ENCODE assay signal across 2 cellular contexts in the genomic region with DNA sequence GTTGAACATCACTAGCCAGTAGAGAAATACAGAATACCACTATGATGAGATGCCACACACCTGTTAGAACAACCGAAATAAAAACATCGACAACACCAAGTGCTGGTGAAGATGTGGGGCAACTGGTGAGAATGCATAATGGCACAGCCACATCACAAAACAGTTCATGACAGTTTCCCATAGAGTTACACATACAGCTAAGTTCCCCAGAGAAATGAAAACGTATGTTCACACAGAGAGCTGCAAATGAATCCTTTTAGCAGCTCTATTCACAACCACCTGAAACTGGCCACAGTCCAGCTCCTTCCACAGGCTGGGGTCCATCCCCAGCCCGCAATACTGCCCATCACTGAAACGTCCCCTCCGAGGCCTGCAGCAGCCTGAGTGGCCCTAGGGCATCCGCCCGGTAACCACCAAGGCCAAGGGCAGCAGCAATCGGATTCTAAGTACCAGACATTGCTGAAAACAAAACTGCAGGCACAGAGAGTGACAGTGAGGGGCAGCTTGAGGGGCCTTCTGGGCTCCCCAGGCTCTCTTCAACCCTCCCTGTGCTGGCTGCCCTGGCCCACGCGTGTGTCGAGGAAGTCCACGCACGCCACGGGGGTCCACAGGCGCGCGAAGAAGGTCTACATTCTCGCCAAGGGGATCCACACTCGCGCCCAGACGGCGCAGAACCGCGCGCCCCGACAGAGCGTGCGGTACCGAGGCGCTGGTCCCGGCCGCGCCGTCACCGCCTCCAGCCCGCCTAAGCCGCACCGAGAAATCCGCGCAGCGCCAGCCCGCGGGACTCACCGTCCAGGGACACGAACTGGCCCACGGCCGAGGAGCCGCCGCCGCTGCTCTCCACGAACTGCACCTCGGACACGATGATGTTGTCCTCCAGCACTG.
TF ChIP-seq lines count a peak whose summit lies in the region.

No MANE protein-coding gene starts in this region.

TF ChIP-seq in endothelial cell of umbilical vein, 7 proteins besides CTCF, POLR2A, EP300 and RAD21 (continued from another document):
- TF ChIP-seq, protein P1, sequence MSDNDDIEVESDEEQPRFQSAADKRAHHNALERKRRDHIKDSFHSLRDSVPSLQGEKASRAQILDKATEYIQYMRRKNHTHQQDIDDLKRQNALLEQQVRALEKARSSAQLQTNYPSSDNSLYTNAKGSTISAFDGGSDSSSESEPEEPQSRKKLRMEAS (IDR thresholded peaks at IDR 0.05; ENCODE audit: insufficient read depth, insufficient read length), result no peak
- TF ChIP-seq EZH2 (IDR thresholded peaks at IDR 0.05; ENCODE audit: borderline replicate concordance, low read depth, low read length, severe bottlenecking) (no peak), POLR2AphosphoS5 (IDR thresholded peaks at IDR 0.05; ENCODE audit: insufficient read depth, low read depth, low read length) (no peak), GATA2 (IDR thresholded peaks at IDR 0.05; ENCODE audit: insufficient read depth, insufficient read length, low read depth, low read length) (no peak), MYC (IDR thresholded peaks at IDR 0.05; ENCODE audit: low read depth, low read length) (no peak)

TF ChIP-seq in neural cell, 6 proteins besides CTCF, POLR2A, EP300 and RAD21 (continued from another document):
- TF ChIP-seq, protein P2, sequence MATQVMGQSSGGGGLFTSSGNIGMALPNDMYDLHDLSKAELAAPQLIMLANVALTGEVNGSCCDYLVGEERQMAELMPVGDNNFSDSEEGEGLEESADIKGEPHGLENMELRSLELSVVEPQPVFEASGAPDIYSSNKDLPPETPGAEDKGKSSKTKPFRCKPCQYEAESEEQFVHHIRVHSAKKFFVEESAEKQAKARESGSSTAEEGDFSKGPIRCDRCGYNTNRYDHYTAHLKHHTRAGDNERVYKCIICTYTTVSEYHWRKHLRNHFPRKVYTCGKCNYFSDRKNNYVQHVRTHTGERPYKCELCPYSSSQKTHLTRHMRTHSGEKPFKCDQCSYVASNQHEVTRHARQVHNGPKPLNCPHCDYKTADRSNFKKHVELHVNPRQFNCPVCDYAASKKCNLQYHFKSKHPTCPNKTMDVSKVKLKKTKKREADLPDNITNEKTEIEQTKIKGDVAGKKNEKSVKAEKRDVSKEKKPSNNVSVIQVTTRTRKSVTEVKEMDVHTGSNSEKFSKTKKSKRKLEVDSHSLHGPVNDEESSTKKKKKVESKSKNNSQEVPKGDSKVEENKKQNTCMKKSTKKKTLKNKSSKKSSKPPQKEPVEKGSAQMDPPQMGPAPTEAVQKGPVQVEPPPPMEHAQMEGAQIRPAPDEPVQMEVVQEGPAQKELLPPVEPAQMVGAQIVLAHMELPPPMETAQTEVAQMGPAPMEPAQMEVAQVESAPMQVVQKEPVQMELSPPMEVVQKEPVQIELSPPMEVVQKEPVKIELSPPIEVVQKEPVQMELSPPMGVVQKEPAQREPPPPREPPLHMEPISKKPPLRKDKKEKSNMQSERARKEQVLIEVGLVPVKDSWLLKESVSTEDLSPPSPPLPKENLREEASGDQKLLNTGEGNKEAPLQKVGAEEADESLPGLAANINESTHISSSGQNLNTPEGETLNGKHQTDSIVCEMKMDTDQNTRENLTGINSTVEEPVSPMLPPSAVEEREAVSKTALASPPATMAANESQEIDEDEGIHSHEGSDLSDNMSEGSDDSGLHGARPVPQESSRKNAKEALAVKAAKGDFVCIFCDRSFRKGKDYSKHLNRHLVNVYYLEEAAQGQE (IDR thresholded peaks at IDR 0.05; ENCODE audit: borderline replicate concordance), result peak; percentile 27
TF ChIP-seq in neural cell: peak in this region for 1.
